ENCODE assay signal across 8 cellular contexts in genomic region chr12:127083028-127083949, GRCh38.
DNase-seq lines count a peak whose midpoint lies in the region; ATAC-seq and TF ChIP-seq lines count a peak whose summit lies in the region.

No MANE protein-coding gene starts in this region.

- peak overlapping the region; percentile 78 for H3K4me2 ChIP-seq in parathyroid adenoma (ENCODE audit: low read length)

- peak overlapping the region; percentile 40 for H2AFZ ChIP-seq in parathyroid adenoma

- 15% methylated on average over 6 of the region's 6 CpGs for WGBS in lower leg skin, 2 donors

- peaks cover 4% of the 10 kb centered on the region for H3K27me3 Mint-ChIP-seq in activated CD4-positive, alpha-beta memory T cell treated with anti-CD3 and anti-CD28 coated beads for 36 hours

- H3K4me1 ChIP-seq in foreskin keratinocyte: peaks cover 12% of the 10 kb centered on the region
- H3K4me1 ChIP-seq in parathyroid adenoma: no peaks in the 10 kb centered on the region

- H3K9me3 Mint-ChIP-seq in activated CD4-positive, alpha-beta memory T cell treated with anti-CD3 and anti-CD28 coated beads for 36 hours: no peaks in the 10 kb centered on the region

- no peak overlapping the region for H3K9ac ChIP-seq in parathyroid adenoma

- intact Hi-C loops in activated CD4-positive, alpha-beta memory T cell treated with anti-CD3 and anti-CD28 coated beads for 36 hours (cut with micrococcal nuclease): loop anchor here (1.0 to 2.0 kb wide), 3 partner anchors 42 to 311 kb away; no protein-coding TSS in a partner anchor
- intact Hi-C loops in lower leg skin (cut with DNase I; ENCODE audit: low total_unique reads): no loop called here

- TF ChIP-seq CTCF in foreskin keratinocyte (conservative IDR thresholded peaks at IDR 0.05): no peak
- no peak for TF ChIP-seq CTCF in parathyroid adenoma (IDR thresholded peaks at IDR 0.05)
- TF ChIP-seq CTCF in lower leg skin (IDR thresholded peaks at IDR 0.05): no peak

- H3K27ac ChIP-seq in foreskin keratinocyte: peak overlapping the region; percentile 49
- H3K27ac ChIP-seq in parathyroid adenoma: no peak overlapping the region

- POLR2A ChIA-PET in activated CD4-positive, alpha-beta memory T cell treated with anti-CD3 and anti-CD28 coated beads for 36 hours (lab: Charles Lee): no interaction called here

- no peaks in the 10 kb centered on the region for H3K36me3 ChIP-seq in parathyroid adenoma (ENCODE audit: control insufficient read depth, insufficient read depth, low read length)

- no peaks in the 10 kb centered on the region for H3K36me3 Mint-ChIP-seq in activated CD4-positive, alpha-beta memory T cell treated with anti-CD3 and anti-CD28 coated beads for 36 hours

- CTCF ChIA-PET in activated CD4-positive, alpha-beta memory T cell treated with anti-CD3 and anti-CD28 coated beads for 36 hours (lab: Charles Lee): interaction anchor here (3.5 kb wide), 1 partner anchor 25 kb away, joined by 14 read pairs; no protein-coding TSS in a partner anchor

- no peaks in the 10 kb centered on the region for H3K9me3 ChIP-seq in parathyroid adenoma (ENCODE audit: control insufficient read depth, low read length)

- no peak for TF ChIP-seq POLR2A in lower leg skin (IDR thresholded peaks at IDR 0.05)

- DNase-seq in COLO829 (ENCODE audit: low spot score): peak; percentile 73
- peak; percentile 43 to 78 for DNase-seq in NCI-H2081 (lab: John Stamatoyannopoulos, UW)
- peak; percentile 20 for DNase-seq in activated CD4-positive, alpha-beta memory T cell treated with anti-CD3 and anti-CD28 coated beads for 36 hours
- peak; percentile 46 to 70 for DNase-seq in foreskin keratinocyte
- DNase-seq in lower leg skin (ENCODE audit: low spot score in 2 of 2): no peak

- peaks cover 14% of the 10 kb centered on the region for H3K4me1 Mint-ChIP-seq in activated CD4-positive, alpha-beta memory T cell treated with anti-CD3 and anti-CD28 coated beads for 36 hours (ENCODE audit: low read depth)

- H3K27me3 ChIP-seq in foreskin keratinocyte (no peaks in the 10 kb centered on the region), parathyroid adenoma (ENCODE audit: control insufficient read depth, insufficient read depth, low read length) (no peaks in the 10 kb centered on the region)

- H3K4me3 ChIP-seq in parathyroid adenoma (ENCODE audit: low read depth, low read length): peak overlapping the region; percentile 61
- no peak overlapping the region for H3K4me3 ChIP-seq in lower leg skin (ENCODE audit: low read depth, poor library complexity, severe bottlenecking)

- H3K4me3 Mint-ChIP-seq in activated CD4-positive, alpha-beta memory T cell treated with anti-CD3 and anti-CD28 coated beads for 36 hours: peak overlapping the region; percentile 36

- no peak overlapping the region for H3K27ac Mint-ChIP-seq in activated CD4-positive, alpha-beta memory T cell treated with anti-CD3 and anti-CD28 coated beads for 36 hours

- no peaks in the 10 kb centered on the region for H3K79me2 ChIP-seq in parathyroid adenoma

- ATAC-seq in GM19025 (IDR thresholded peaks at IDR 0.05; ENCODE audit: low read depth, unreplicated experiment): peak; percentile 73
- peak; percentile 99 for ATAC-seq in HG03097 (IDR thresholded peaks at IDR 0.05; ENCODE audit: low FRiP score, unreplicated experiment)
- ATAC-seq in foreskin keratinocyte: peak; percentile 94

Comparison
In these comparisons a context has a peak if more than half of its experiments do, and no peak if none do; other contexts are left out.
1. DNase-seq: peak in COLO829 (single experiment), NCI-H2081 (2 of 2), activated CD4-positive, alpha-beta memory T cell treated with anti-CD3 and anti-CD28 coated beads for 36 hours (single experiment) and foreskin keratinocyte (2 of 2); none in lower leg skin (0 of 2).
2. Peak in every context shown above with its lines, with median percentiles within 50 percentile points of each other: ATAC-seq.